11 cellular contexts compared by ENCODE assay signal in genomic region chr5:124060413-124061095, GRCh38.
"Had no signal": no experiment of that assay in that cellular context is flagged by ENCODE, and none has a peak within 500 bp of the region (broad histone marks: within the 10 kb centered on the region; RNA-seq: fewer than 3 reads in every experiment).

No MANE protein-coding gene starts in this region.

- DNase-seq: activated CD4-positive, alpha-beta T cell treated with anti-CD3 and anti-CD28 coated beads, Interleukin-2, amount 50 U/mL, for 1 hour; activated naive CD4-positive, alpha-beta T cell treated with anti-CD3 and anti-CD28 coated beads, Interleukin-2, amount 10 ng/mL, durations not matched to agents 7 days and 5 days; activated T-cell treated with anti-CD3 and anti-CD28 coated beads for 4 hours; adrenal gland; brain microvascular endothelial cell; small intestine had no signal

- H3K27me3 Mint-ChIP-seq: activated naive CD4-positive, alpha-beta T cell treated with anti-CD3 and anti-CD28 coated beads, Interleukin-2, amount 10 ng/mL, durations not matched to agents 7 days and 5 days; activated T-helper 17 cell treated with anti-CD3 and anti-CD28 coated beads, Interleukin-2, amount 50 U/mL, for 72 hours had no signal

- H3K4me3 ChIP-seq: adrenal gland, hepatocyte, right atrium auricular region had no signal

- H3K4me1 Mint-ChIP-seq: activated naive CD4-positive, alpha-beta T cell treated with anti-CD3 and anti-CD28 coated beads, Interleukin-2, amount 10 ng/mL, durations not matched to agents 7 days and 5 days; activated T-helper 17 cell treated with anti-CD3 and anti-CD28 coated beads, Interleukin-2, amount 50 U/mL, for 72 hours had no signal

- ATAC-seq: activated T-helper 17 cell treated with anti-CD3 and anti-CD28 coated beads, Interleukin-2, amount 50 U/mL, for 72 hours had no signal

- H3K4me3 Mint-ChIP-seq: activated naive CD4-positive, alpha-beta T cell treated with anti-CD3 and anti-CD28 coated beads, Interleukin-2, amount 10 ng/mL, durations not matched to agents 7 days and 5 days; activated T-helper 17 cell treated with anti-CD3 and anti-CD28 coated beads, Interleukin-2, amount 50 U/mL, for 72 hours; dendritic cell treated with granulocyte-macrophage colony-stimulating factor and Interleukin-4, amounts not matched to agents 40 ng/mL and 50 ng/mL, for 4 days; neural crest cell had no signal

- H3K36me3 Mint-ChIP-seq: activated naive CD4-positive, alpha-beta T cell treated with anti-CD3 and anti-CD28 coated beads, Interleukin-2, amount 10 ng/mL, durations not matched to agents 7 days and 5 days had no signal

- H3K27ac Mint-ChIP-seq: activated naive CD4-positive, alpha-beta T cell treated with anti-CD3 and anti-CD28 coated beads, Interleukin-2, amount 10 ng/mL, durations not matched to agents 7 days and 5 days; activated T-helper 17 cell treated with anti-CD3 and anti-CD28 coated beads, Interleukin-2, amount 50 U/mL, for 72 hours; dendritic cell treated with granulocyte-macrophage colony-stimulating factor and Interleukin-4, amounts not matched to agents 40 ng/mL and 50 ng/mL, for 4 days had no signal

- H3K9me3 Mint-ChIP-seq: activated naive CD4-positive, alpha-beta T cell treated with anti-CD3 and anti-CD28 coated beads, Interleukin-2, amount 10 ng/mL, durations not matched to agents 7 days and 5 days had no signal
